In genomic region chr6:42453027-42453648, GRCh38 we compare ENCODE assay signal across 8 cellular contexts. TPM values are rescaled to one million over a fixed set of nuclear protein-coding genes. Genes with fewer than 3 reads are reported as not detected.
DNase-seq lines count a peak whose midpoint lies in the region; ATAC-seq, FAIRE-seq and TF ChIP-seq lines count a peak whose summit lies in the region.

No MANE protein-coding gene starts in this region.

- H3K27ac ChIP-seq in kidney (ENCODE audit: low read depth in 2 of 2, low read length in 2 of 2): peak overlapping the region; percentile 43 to 92

- H3K36me3 ChIP-seq in kidney (ENCODE audit: control insufficient read depth in 1 of 2, insufficient read depth in 2 of 2, low read length in 2 of 2): no peaks in the 10 kb centered on the region

- TF ChIP-seq POLR2A in GM12891 (IDR thresholded peaks at IDR 0.05; ENCODE audit: low read depth, low read length): no peak

- peak overlapping the region in 1 of 2 donors; percentile 61 for H3K9ac ChIP-seq in kidney (ENCODE audit: low read length in 2 of 2)

- H3K4me1 ChIP-seq in kidney (ENCODE audit: control insufficient read depth in 1 of 2, insufficient read depth in 1 of 2, low read depth in 1 of 2, low read length in 2 of 2): peaks cover 0 to 6% of the 10 kb centered on the region in 2 donors

- intact Hi-C loops in kidney (cut with DNase I): no loop called here

- peak; percentile 46 for ATAC-seq in HG03039 (IDR thresholded peaks at IDR 0.05; ENCODE audit: unreplicated experiment)

- no peak for TF ChIP-seq CTCF in WI38 (IDR thresholded peaks at IDR 0.05; ENCODE audit: low read depth, low read length)
- TF ChIP-seq CTCF in kidney (IDR thresholded peaks at IDR 0.05; ENCODE audit: borderline replicate concordance, extremely low read depth, insufficient read depth): no peak
- no peak for TF ChIP-seq CTCF in D721Med (IDR thresholded peaks at IDR 0.05; ENCODE audit: insufficient read depth, missing control alignments)

- no peaks in the 10 kb centered on the region for H3K9me3 ChIP-seq in kidney (ENCODE audit: control insufficient read depth in 1 of 2, low read length in 2 of 2)

- FAIRE-seq in GM12891 (lab: Jason Lieb, UNC): peak; percentile 83
- FAIRE-seq in kidney (lab: Jason Lieb, UNC): no peak
- no peak for FAIRE-seq in D721Med (lab: Jason Lieb, UNC)

- DNase-seq in GM12891 (ENCODE audit: insufficient read length, low spot score) (peak; percentile 90), NCI-H2171 (lab: John Stamatoyannopoulos, UW) (peak; percentile 97), kidney (peak; percentile 98), D721Med (ENCODE audit: insufficient read length, low spot score) (no peak)
- peak; percentile 75 for DNase-seq in central memory CD4-positive, alpha-beta T cell
- DNase-seq in stimulated activated CD4-positive, alpha-beta T cell treated with anti-CD3 and anti-CD28 coated beads, Interleukin-15, amount 100 ng/mL, for 1 hour (ENCODE audit: low read depth in 1 of 2, low spot score in 1 of 2): peak; percentile 50 to 67

- peak overlapping the region; percentile 87 for H3K4me3 ChIP-seq in WI38 (ENCODE audit: low read depth, low read length)
- H3K4me3 ChIP-seq in kidney (ENCODE audit: low read length in 2 of 2): peak overlapping the region; percentile 75 to 83

TF ChIP-seq in GM12891, 5 proteins besides CTCF, POLR2A, EP300 and RAD21:
- TF ChIP-seq SPI1 (IDR thresholded peaks at IDR 0.05; ENCODE audit: low read depth, low read length): no peak
- TF ChIP-seq PAX5 (IDR thresholded peaks at IDR 0.05; ENCODE audit: insufficient read depth, low read length, severe bottlenecking): peak; percentile 53
- no peak for TF ChIP-seq POU2F2 (IDR thresholded peaks at IDR 0.05; ENCODE audit: low read depth, low read length)

RNA-seq across cellular contexts. Expression of gene TRERF1, which starts 1.4 kb away (rescaled TPM):
- polyA plus RNA-seq in GM12891 (2012; ENCODE audit: low read depth, missing spikeins): 3.5 TPM
- total RNA-seq in kidney: 8.4 TPM
- 1.5 TPM for polyA plus RNA-seq in kidney (ENCODE audit: insufficient read depth, low read depth, low replicate concordance)
